Comparison of ENCODE assay signal across 21 cellular contexts in genomic region chr20:31707258-31707615, GRCh38. TPM values are rescaled to one million over a fixed set of nuclear protein-coding genes. Genes with fewer than 3 reads are reported as not detected.
A peak's percentile ranks its signal among the peaks of the same experiment; 100 is the strongest.
DNase-seq lines count a peak whose midpoint lies in the region; ATAC-seq, FAIRE-seq and TF ChIP-seq lines count a peak whose summit lies in the region.
"Had no signal": no experiment of that assay in that cellular context is flagged by ENCODE, and none has a peak within 500 bp of the region (broad histone marks: within the 10 kb centered on the region; RNA-seq: fewer than 3 reads in every experiment).

No MANE protein-coding gene starts in this region.

- FAIRE-seq in HepG2 (lab: Jason Lieb, UNC) = no peak
- FAIRE-seq: D721Med, endothelial cell of umbilical vein had no signal

- peaks cover 6% of the 10 kb centered on the region; the same call in 1 of the 2 replicates for H4K20me1 ChIP-seq in HepG2 (ENCODE audit: insufficient read depth, low read length)

- H3K4me2 ChIP-seq in HepG2 (ENCODE audit: low read depth, low read length) = no peak overlapping the region

- H3K4me3 ChIP-seq in HepG2 (replicated peaks in 1 of 3; ENCODE audit: insufficient read depth in 1 of 3, low read depth in 2 of 3, low read length in 3 of 3) (no peak overlapping the region), right lobe of liver (no peak overlapping the region), adipocyte (ENCODE audit: low read length) (no peak overlapping the region), neutrophil (ENCODE audit: low read depth in 1 of 2, low read length in 1 of 2) (no peak overlapping the region)
- H3K4me3 ChIP-seq: sigmoid colon, vagina had no signal

- no peak overlapping the region for H2AFZ ChIP-seq in HepG2 (ENCODE audit: low read length)

- no peak for TF ChIP-seq CTCF in HepG2 (CRISPR knock-in tag; IDR thresholded peaks at IDR 0.05)
- no peak for TF ChIP-seq CTCF in right lobe of liver (IDR thresholded peaks at IDR 0.05)
- TF ChIP-seq CTCF in neutrophil (IDR thresholded peaks at IDR 0.05) = no peak

- peaks cover 88% of the 10 kb centered on the region for H3K79me2 ChIP-seq in HepG2 (ENCODE audit: insufficient read depth, low read length)

- H3K36me3 ChIP-seq in HepG2 (replicated peaks in 1 of 2; ENCODE audit: control insufficient read depth in 1 of 2, insufficient read depth in 2 of 2, low read length in 2 of 2) = peaks cover 38 to 65% of the 10 kb centered on the region in 2 experiments
- H3K36me3 ChIP-seq in right lobe of liver = peaks cover 0 to 8% (median 2%) of the 10 kb centered on the region in 4 donors
- peaks cover 66% of the 10 kb centered on the region for H3K36me3 ChIP-seq in adipocyte (ENCODE audit: control insufficient read depth, insufficient read depth, low read length, severe bottlenecking)
- H3K36me3 ChIP-seq in neutrophil = peaks cover 37% of the 10 kb centered on the region

- WGBS in HepG2 (ENCODE audit: low lambda C conversion rate) = 85% methylated on average over 5 of the region's 5 CpGs
- 98% methylated on average over 5 of the region's 5 CpGs for WGBS in right lobe of liver (ENCODE audit: insufficient coverage, low coverage, low lambda C conversion rate, missing lambda C conversion rate)

- TF ChIP-seq EP300 in HepG2 (IDR thresholded peaks at IDR 0.05; ENCODE audit: low read depth in 2 of 2, low read length in 2 of 2) (no peak), HepG2 (CRISPR knock-in tag; IDR thresholded peaks at IDR 0.05; ENCODE audit: borderline replicate concordance) (no peak)

- no peak for DNase-seq in HepG2 (ENCODE audit: low spot score)
- no peak for DNase-seq in right lobe of liver
- DNase-seq in adipocyte (ENCODE audit: low read depth) = no peak
- no peak for DNase-seq in G401 (ENCODE audit: low spot score)
- DNase-seq in DMS53 (lab: John Stamatoyannopoulos, UW) = no peak
- DNase-seq: activated T-cell treated with anti-CD3 and anti-CD28 coated beads, Interleukin-2, amount 50 U/mL, for 48 hours; amniotic stem cell; NCI-H1092 treated with DMSO at 0.1 percent for 48 hours; NCI-H2171; SHP77; sigmoid colon; stimulated activated CD4-positive, alpha-beta T cell treated with anti-CD3 and anti-CD28 coated beads, Interleukin-4, amount 100 ng/mL, for 1 hour; stimulated activated CD8-positive, alpha-beta memory T cell treated with anti-CD3 and anti-CD28 coated beads, Interleukin-4, amount 100 ng/mL, for 48 hours; T-helper 17 cell had no signal

- TF ChIP-seq POLR2A in HepG2 (IDR thresholded peaks at IDR 0.05; ENCODE audit: insufficient read depth in 1 of 2, low read depth in 2 of 2, low read length in 2 of 2) (no peak), right lobe of liver (IDR thresholded peaks at IDR 0.05) (no peak)

- H3K4me1 ChIP-seq in HepG2 (ENCODE audit: insufficient read depth, low read length) = peaks cover 99% of the 10 kb centered on the region
- H3K4me1 ChIP-seq in right lobe of liver = peaks cover 0 to 74% (median 36%) of the 10 kb centered on the region in 4 donors
- H3K4me1 ChIP-seq in adipocyte (ENCODE audit: control insufficient read depth, insufficient read depth, low read length) = peaks cover 58% of the 10 kb centered on the region
- H3K4me1 ChIP-seq in neutrophil (ENCODE audit: control insufficient read depth in 1 of 2, insufficient read depth in 1 of 2, low read depth in 1 of 2, low read length in 1 of 2) = peaks cover 42 to 45% of the 10 kb centered on the region in 2 experiments

- POLR2A ChIA-PET in HepG2 (lab: Yijun Ruan, JAX) = interaction anchor here (1.5 to 33.2 kb wide), 8 partner anchors 6 to 134 kb away, joined by 7 to 2822 read pairs (median 338); partner anchors contain the start of genes BCL2L1 and ID1

- BruUV-seq in HepG2 (replicated peaks; lab: Mats Ljungman, UMichigan) = no TSS peak

- intact Hi-C loops in HepG2 (cut with micrococcal nuclease; ENCODE audit: unreplicated experiment) (no loop called here), right lobe of liver (cut with DNase I) (no loop called here)

- no peak for TF ChIP-seq RAD21 in HepG2 (CRISPR knock-in tag; IDR thresholded peaks at IDR 0.05)

- H3K9ac ChIP-seq in HepG2 (ENCODE audit: insufficient read depth, low read depth, low read length) (no peak overlapping the region), adipocyte (ENCODE audit: low read length) (peak overlapping the region; percentile 5)

- no peaks in the 10 kb centered on the region for H3K9me3 ChIP-seq in HepG2 (ENCODE audit: low read length)
- no peaks in the 10 kb centered on the region for H3K9me3 ChIP-seq in right lobe of liver
- no peaks in the 10 kb centered on the region for H3K9me3 ChIP-seq in adipocyte (ENCODE audit: control insufficient read depth, low read length)
- H3K9me3 ChIP-seq in neutrophil = no peaks in the 10 kb centered on the region
- H3K9me3 ChIP-seq: sigmoid colon, vagina had no signal

- H3K27me3 ChIP-seq in HepG2 (ENCODE audit: control insufficient read depth in 1 of 2, insufficient read depth in 2 of 2, low read length in 2 of 2) (no peaks in the 10 kb centered on the region), right lobe of liver (no peaks in the 10 kb centered on the region), adipocyte (replicated peaks; ENCODE audit: control insufficient read depth, insufficient read depth, low read length) (no peaks in the 10 kb centered on the region), neutrophil (no peaks in the 10 kb centered on the region)
- H3K27me3 ChIP-seq: sigmoid colon, vagina had no signal

- CTCF ChIA-PET in HepG2 (lab: Yijun Ruan, JAX; ENCODE audit: low intra/inter-chr PET ratio, low total read pairs) = no interaction called here

- H3K27ac ChIP-seq in HepG2 (ENCODE audit: extremely low read length, insufficient read depth, low read length) = peak overlapping the region; percentile 87
- peak overlapping the region in 1 of 3 donors; percentile 56 for H3K27ac ChIP-seq in right lobe of liver
- peak overlapping the region; percentile 74 for H3K27ac ChIP-seq in neutrophil

- ATAC-seq in HepG2 = no peak
- no peak for ATAC-seq in right lobe of liver
- ATAC-seq in SK-N-SH treated with all-trans-retinoic acid at 6 μM for 48 hours = no peak
- ATAC-seq in HG02678 (IDR thresholded peaks at IDR 0.05; ENCODE audit: unreplicated experiment) = no peak
- ATAC-seq: activated CD4-positive, CD25-positive, alpha-beta regulatory T cell treated with anti-CD3 and anti-CD28 coated beads, Interleukin-2, amount 50 U/mL, for 24 hours; T-helper 17 cell had no signal

- in situ Hi-C loops in HepG2 (cut with HindIII; ENCODE audit: extremely low pct_ligation_motif_present, low pct_unique_long_range_greater_than_20kb) = no loop called here
- in situ Hi-C loops in G401 (cut with HindIII; ENCODE audit: low sequenced_read_pairs) = no loop called here

RNA-seq across cellular contexts. Expression of gene BCL2L1, which starts 15.4 kb away (rescaled TPM):
- total RNA-seq in HepG2 (2016; rRNA removed; fragmentation: Illumina TruSeq; extraction: Trizol) = 164 and 200 TPM in 2 replicates
- 60.9 and 61.0 TPM in 2 replicates for total RNA-seq in HepG2 (2016; cell fraction: cytosol; rRNA removed; fragmentation: Illumina TruSeq; extraction: Trizol; ENCODE audit: low read depth)
- 169 and 173 TPM in 2 replicates for total RNA-seq in HepG2 (2016; cell fraction: insoluble cytoplasmic fraction; rRNA removed; fragmentation: Illumina TruSeq; extraction: Trizol)
- total RNA-seq in HepG2 (2016; cell fraction: membrane; rRNA removed; fragmentation: Illumina TruSeq; extraction: Trizol) = 190 and 201 TPM in 2 replicates
- 135 and 148 TPM in 2 replicates for total RNA-seq in HepG2 (2016; cell fraction: nucleus; rRNA removed; fragmentation: Illumina TruSeq; extraction: Trizol)
- polyA plus RNA-seq in HepG2 (2011; rRNA removed) = 258 and 259 TPM in 2 replicates
- polyA plus RNA-seq in HepG2 (2011; cell fraction: cytosol; rRNA removed) = 215 and 224 TPM in 2 replicates
- polyA plus RNA-seq in HepG2 (2011; cell fraction: nucleus; rRNA removed) = 123 and 146 TPM in 2 replicates
- polyA plus RNA-seq in HepG2 (2012) = 184 and 192 TPM in 2 replicates
- 77.5 and 91.4 TPM in 2 replicates for polyA plus RNA-seq in HepG2 (2016; cell fraction: cytosol; fragmentation: Illumina TruSeq; extraction: Trizol; ENCODE audit: low read depth)
- 214 and 252 TPM in 2 replicates for polyA plus RNA-seq in HepG2 (2016; cell fraction: insoluble cytoplasmic fraction; fragmentation: Illumina TruSeq; extraction: Trizol; ENCODE audit: low read depth)
- polyA plus RNA-seq in HepG2 (2016; cell fraction: membrane; fragmentation: Illumina TruSeq; extraction: Trizol; ENCODE audit: low read depth) = 208 and 211 TPM in 2 replicates
- polyA plus RNA-seq in HepG2 (2016; cell fraction: nucleus; fragmentation: Illumina TruSeq; extraction: Trizol; ENCODE audit: insufficient read depth, low read depth) = 168 and 174 TPM in 2 replicates
- 34.8 and 259 TPM in 2 replicates for polyA minus RNA-seq in HepG2 (2011; rRNA and poly(A)+ RNA removed; ENCODE audit: low replicate concordance)
- polyA minus RNA-seq in HepG2 (2011; cell fraction: cytosol; rRNA and poly(A)+ RNA removed) = 124 TPM in 2 replicates
- polyA minus RNA-seq in HepG2 (2011; cell fraction: nucleus; rRNA and poly(A)+ RNA removed) = 215 and 221 TPM in 2 replicates
- total RNA-seq in right lobe of liver = 10 to 100 TPM; 30.5 to 96.1 (median 63.4) TPM
- total RNA-seq in G401 (2014; rRNA removed; shearing (Covaris generic)) = 104 and 109 TPM in 2 replicates

RNA-seq across cellular contexts. Expression of gene TPX2, which starts 31.9 kb away (rescaled TPM):
- total RNA-seq in HepG2 (2016; rRNA removed; fragmentation: Illumina TruSeq; extraction: Trizol) = 124 and 190 TPM in 2 replicates
- total RNA-seq in HepG2 (2016; cell fraction: cytosol; rRNA removed; fragmentation: Illumina TruSeq; extraction: Trizol; ENCODE audit: low read depth) = 19.7 and 21.4 TPM in 2 replicates
- total RNA-seq in HepG2 (2016; cell fraction: insoluble cytoplasmic fraction; rRNA removed; fragmentation: Illumina TruSeq; extraction: Trizol) = 123 and 174 TPM in 2 replicates
- total RNA-seq in HepG2 (2016; cell fraction: membrane; rRNA removed; fragmentation: Illumina TruSeq; extraction: Trizol) = 59.2 and 59.7 TPM in 2 replicates
- 91.9 and 95.0 TPM in 2 replicates for total RNA-seq in HepG2 (2016; cell fraction: nucleus; rRNA removed; fragmentation: Illumina TruSeq; extraction: Trizol)
- polyA plus RNA-seq in HepG2 (2011; rRNA removed) = 20.0 and 34.3 TPM in 2 replicates
- 21.1 and 21.9 TPM in 2 replicates for polyA plus RNA-seq in HepG2 (2011; cell fraction: cytosol; rRNA removed)
- 16.5 and 21.6 TPM in 2 replicates for polyA plus RNA-seq in HepG2 (2011; cell fraction: nucleus; rRNA removed)
- 28.3 and 61.6 TPM in 2 replicates for polyA plus RNA-seq in HepG2 (2012)
- 8.4 and 9.3 TPM in 2 replicates for polyA plus RNA-seq in HepG2 (2016; cell fraction: cytosol; fragmentation: Illumina TruSeq; extraction: Trizol; ENCODE audit: low read depth)
- polyA plus RNA-seq in HepG2 (2016; cell fraction: insoluble cytoplasmic fraction; fragmentation: Illumina TruSeq; extraction: Trizol; ENCODE audit: low read depth) = 186 and 207 TPM in 2 replicates
- 30.8 and 32.2 TPM in 2 replicates for polyA plus RNA-seq in HepG2 (2016; cell fraction: membrane; fragmentation: Illumina TruSeq; extraction: Trizol; ENCODE audit: low read depth)
- 122 and 124 TPM in 2 replicates for polyA plus RNA-seq in HepG2 (2016; cell fraction: nucleus; fragmentation: Illumina TruSeq; extraction: Trizol; ENCODE audit: insufficient read depth, low read depth)
- polyA minus RNA-seq in HepG2 (2011; rRNA and poly(A)+ RNA removed; ENCODE audit: low replicate concordance) = 23.1 and 74.5 TPM in 2 replicates
- polyA minus RNA-seq in HepG2 (2011; cell fraction: cytosol; rRNA and poly(A)+ RNA removed) = 31.8 and 39.1 TPM in 2 replicates
- polyA minus RNA-seq in HepG2 (2011; cell fraction: nucleus; rRNA and poly(A)+ RNA removed) = 42.3 and 53.4 TPM in 2 replicates
- 1 to 10 TPM in 5 of 6 experiments, under 1 TPM in 1; 0.56 to 8.3 (median 2.8) TPM for total RNA-seq in right lobe of liver
- total RNA-seq in G401 (2014; rRNA removed; shearing (Covaris generic)) = 94.2 and 155 TPM in 2 replicates
